In genomic region chr1:53540604-53541262, GRCh38 we compare ENCODE assay signal across 21 cellular contexts.
DNase-seq lines count a peak whose midpoint lies in the region; ATAC-seq and TF ChIP-seq lines count a peak whose summit lies in the region.
"Had no signal": no experiment of that assay in that cellular context is flagged by ENCODE, and none has a peak within 500 bp of the region (broad histone marks: within the 10 kb centered on the region; RNA-seq: fewer than 3 reads in every experiment).

No MANE protein-coding gene starts in this region.

- no peak overlapping the region for H3K4me2 ChIP-seq in neuronal stem cell (ENCODE audit: insufficient read depth, low read length, poor library complexity, severe bottlenecking)
- H3K4me2 ChIP-seq: KMS-11 had no signal

- no peak overlapping the region for H3K4ac ChIP-seq in neuronal stem cell (ENCODE audit: low read length)

- H3K18ac ChIP-seq in neuronal stem cell (ENCODE audit: low read length): peak overlapping the region; percentile 15

- H3K27me3 Mint-ChIP-seq in MCF 10A (ENCODE audit: insufficient read depth, unreplicated experiment) (no peaks in the 10 kb centered on the region), glutamatergic neuron (ENCODE audit: unreplicated experiment) (peaks cover 15% of the 10 kb centered on the region)

- no peak overlapping the region for H4K8ac ChIP-seq in neuronal stem cell (ENCODE audit: low read depth, low read length)

- H2AFZ ChIP-seq in neuronal stem cell (ENCODE audit: low read length): no peak overlapping the region

- H3K27ac ChIP-seq in breast epithelium (no peak overlapping the region), neuronal stem cell (replicated peaks; ENCODE audit: low read length) (no peak overlapping the region), aorta (ENCODE audit: low read depth in 1 of 2, low read length in 2 of 2) (no peak overlapping the region), esophagus muscularis mucosa (replicated peaks in 1 of 4) (no peak overlapping the region)
- H3K27ac ChIP-seq: 22Rv1, KMS-11 had no signal

- ATAC-seq in aorta (ENCODE audit: low FRiP score): no peak
- no peak for ATAC-seq in activated naive CD4-positive, alpha-beta T cell treated with anti-CD3 and anti-CD28 coated beads, Interleukin-2, amount 50 U/mL, for 72 hours
- ATAC-seq: CD8-positive, alpha-beta T cell had no signal

- H3K9me3 Mint-ChIP-seq in MCF 10A (ENCODE audit: unreplicated experiment) (no peaks in the 10 kb centered on the region), glutamatergic neuron (ENCODE audit: unreplicated experiment) (peaks cover 11% of the 10 kb centered on the region)
- H3K9me3 Mint-ChIP-seq in activated naive CD4-positive, alpha-beta T cell treated with anti-CD3 and anti-CD28 coated beads, Interleukin-2, amount 50 U/mL, for 72 hours: no peaks in the 10 kb centered on the region
- H3K9me3 Mint-ChIP-seq: CD8-positive, alpha-beta T cell had no signal

- TF ChIP-seq POLR2A in breast epithelium (IDR thresholded peaks at IDR 0.05) (no peak), esophagus muscularis mucosa (IDR thresholded peaks at IDR 0.05; ENCODE audit: low read depth) (no peak)

- no peak overlapping the region for H3K23ac ChIP-seq in neuronal stem cell (ENCODE audit: low read depth, low read length, poor library complexity)

- intact Hi-C loops in MCF 10A (cut with micrococcal nuclease): no loop called here
- intact Hi-C loops in breast epithelium (cut with DNase I; ENCODE audit: low total_unique reads): no loop called here
- intact Hi-C loops in aorta (cut with DNase I): no loop called here
- intact Hi-C loops in esophagus muscularis mucosa (cut with DNase I): no loop called here

- H3K4me1 Mint-ChIP-seq in MCF 10A (ENCODE audit: insufficient read depth, unreplicated experiment): peaks cover 21% of the 10 kb centered on the region
- H3K4me1 Mint-ChIP-seq in glutamatergic neuron (ENCODE audit: low read depth, unreplicated experiment): peaks cover 21% of the 10 kb centered on the region

- H2BK15ac ChIP-seq in neuronal stem cell (ENCODE audit: low read length): peak overlapping the region; percentile 62

- WGBS in neuronal stem cell (ENCODE audit: extremely low coverage in 2 of 2, insufficient read length in 2 of 2, insufficient replicate concordance in 1 of 2), 2 donors: no CpG with 5 or more reads among the region's 14 CpGs
- WGBS in aorta, 2 donors: 97% methylated on average over 14 of the region's 14 CpGs
- 94% methylated on average over 11 of the region's 14 CpGs for WGBS in esophagus muscularis mucosa

- no peak overlapping the region for H2BK12ac ChIP-seq in neuronal stem cell (ENCODE audit: low read length)

- no peak overlapping the region for H2BK5ac ChIP-seq in neuronal stem cell (ENCODE audit: low read length)

- peak overlapping the region; percentile 51 for H2AK5ac ChIP-seq in neuronal stem cell (ENCODE audit: low read depth, low read length)

- CTCF ChIA-PET in MCF 10A (lab: Yijun Ruan, JAX): no interaction called here

- no peaks in the 10 kb centered on the region for H3K79me1 ChIP-seq in neuronal stem cell (ENCODE audit: low read depth, low read length)

- BruUV-seq in MCF 10A (replicated peaks; lab: Mats Ljungman, UMichigan): no TSS peak

- H3K4me1 ChIP-seq in breast epithelium (no peaks in the 10 kb centered on the region), neuronal stem cell (ENCODE audit: control insufficient read depth in 2 of 2, insufficient read depth in 1 of 2, low read depth in 1 of 2, low read length in 2 of 2) (peaks cover 0 to 4% of the 10 kb centered on the region in 2 donors), aorta (ENCODE audit: control insufficient read depth in 1 of 2, insufficient read depth in 2 of 2, low read length in 2 of 2) (no peaks in the 10 kb centered on the region), esophagus muscularis mucosa (peaks cover 0 to 13% (median 0%) of the 10 kb centered on the region in 4 donors)

- no peak for TF ChIP-seq CTCF in MCF 10A (IDR thresholded peaks at IDR 0.05; ENCODE audit: unreplicated experiment)
- no peak for TF ChIP-seq CTCF in breast epithelium (IDR thresholded peaks at IDR 0.05)
- no peak for TF ChIP-seq CTCF in glutamatergic neuron (IDR thresholded peaks at IDR 0.05; ENCODE audit: partially characterized antibody, unreplicated experiment)
- TF ChIP-seq CTCF in esophagus muscularis mucosa (IDR thresholded peaks at IDR 0.05): no peak

- H4K91ac ChIP-seq in neuronal stem cell (ENCODE audit: low read depth, low read length, poor library complexity): no peak overlapping the region

- TF ChIP-seq EP300 in esophagus muscularis mucosa (IDR thresholded peaks at IDR 0.05): no peak

- peak overlapping the region; percentile 20 for H3K27ac Mint-ChIP-seq in MCF 10A (ENCODE audit: low read depth, unreplicated experiment)
- H3K27ac Mint-ChIP-seq in glutamatergic neuron (ENCODE audit: unreplicated experiment): no peak overlapping the region
- H3K27ac Mint-ChIP-seq in activated naive CD4-positive, alpha-beta T cell treated with anti-CD3 and anti-CD28 coated beads, Interleukin-2, amount 50 U/mL, for 72 hours: no peak overlapping the region
- H3K27ac Mint-ChIP-seq: CD8-positive, alpha-beta T cell had no signal

- no peak overlapping the region for H3K14ac ChIP-seq in neuronal stem cell (ENCODE audit: low read length)

- H3K4me3 ChIP-seq in breast epithelium (no peak overlapping the region), neuronal stem cell (ENCODE audit: low read length in 2 of 2) (no peak overlapping the region), aorta (ENCODE audit: low read length in 2 of 2) (no peak overlapping the region), esophagus muscularis mucosa (no peak overlapping the region)

- no peak overlapping the region for H3K9ac ChIP-seq in neuronal stem cell (ENCODE audit: low read depth, low read length, poor library complexity)
- H3K9ac ChIP-seq: KMS-11 had no signal

- no peak for DNase-seq in MCF 10A (ENCODE audit: unreplicated experiment)
- DNase-seq in breast epithelium (ENCODE audit: low spot score in 2 of 2): no peak
- peak; percentile 2 for DNase-seq in glutamatergic neuron
- no peak for DNase-seq in neuronal stem cell (ENCODE audit: low spot score)
- DNase-seq in aorta: peak; percentile 32 to 57
- no peak for DNase-seq in activated naive CD4-positive, alpha-beta T cell treated with anti-CD3 and anti-CD28 coated beads, Interleukin-2, amount 50 U/mL, for 72 hours (ENCODE audit: low spot score in 2 of 2)
- DNase-seq in hippocampal formation (lab: John Stamatoyannopoulos, UW): no peak
- no peak for DNase-seq in esophagus muscularis mucosa (ENCODE audit: extremely low spot score)
- DNase-seq: AML-193, C1 segment of cervical spinal cord, DND-41, GOT3, HCEC 1CT, NCI-H1105 treated with DMSO at 0.1 percent for 48 hours, NCI-H2029 treated with DMSO at 0.1 percent for 48 hours, NCI-H226, NCI-H510A treated with DMSO at 0.1 percent for 48 hours, NCI-H748 treated with DMSO at 0.1 percent for 48 hours had no signal

- POLR2A ChIA-PET in MCF 10A (lab: Yijun Ruan, JAX): no interaction called here

- H3K4me3 Mint-ChIP-seq in MCF 10A (ENCODE audit: unreplicated experiment) (no peak overlapping the region), glutamatergic neuron (ENCODE audit: unreplicated experiment) (no peak overlapping the region)
- H3K4me3 Mint-ChIP-seq: CD8-positive, alpha-beta T cell had no signal

- H3K27me3 ChIP-seq in breast epithelium: no peaks in the 10 kb centered on the region
- H3K27me3 ChIP-seq in neuronal stem cell (ENCODE audit: control insufficient read depth in 3 of 3, insufficient read depth in 3 of 3, low read depth in 1 of 3, low read length in 3 of 3): peaks cover 0 to 28% (median 0%) of the 10 kb centered on the region in 3 experiments
- no peaks in the 10 kb centered on the region for H3K27me3 ChIP-seq in aorta (ENCODE audit: control insufficient read depth in 1 of 2, insufficient read depth in 2 of 2, low read length in 1 of 2)
- peaks cover 0 to 4% (median 0%) of the 10 kb centered on the region in 4 donors for H3K27me3 ChIP-seq in esophagus muscularis mucosa

- no peak overlapping the region for H2BK120ac ChIP-seq in neuronal stem cell (ENCODE audit: low read depth, low read length)

- H3K9me3 ChIP-seq in breast epithelium (no peaks in the 10 kb centered on the region), neuronal stem cell (replicated peaks in 1 of 2; ENCODE audit: control insufficient read depth in 2 of 2, insufficient read depth in 1 of 2, low read depth in 1 of 2, low read length in 2 of 2) (no peaks in the 10 kb centered on the region), aorta (ENCODE audit: control insufficient read depth, low read length) (no peaks in the 10 kb centered on the region), esophagus muscularis mucosa (no peaks in the 10 kb centered on the region)

- H3K36me3 Mint-ChIP-seq in MCF 10A (ENCODE audit: insufficient read depth, unreplicated experiment) (no peaks in the 10 kb centered on the region), glutamatergic neuron (ENCODE audit: unreplicated experiment) (no peaks in the 10 kb centered on the region)
- H3K36me3 Mint-ChIP-seq in activated naive CD4-positive, alpha-beta T cell treated with anti-CD3 and anti-CD28 coated beads, Interleukin-2, amount 50 U/mL, for 72 hours: no peaks in the 10 kb centered on the region
- H3K36me3 Mint-ChIP-seq: CD8-positive, alpha-beta T cell had no signal

- H3K36me3 ChIP-seq in breast epithelium: no peaks in the 10 kb centered on the region
- no peaks in the 10 kb centered on the region for H3K36me3 ChIP-seq in neuronal stem cell (replicated peaks in 1 of 2; ENCODE audit: control insufficient read depth in 2 of 2, insufficient read depth in 2 of 2, low read length in 2 of 2)
- H3K36me3 ChIP-seq in aorta (ENCODE audit: control insufficient read depth in 1 of 2, insufficient read depth in 2 of 2, low read length in 1 of 2): no peaks in the 10 kb centered on the region
- H3K36me3 ChIP-seq in esophagus muscularis mucosa: no peaks in the 10 kb centered on the region

Comparison
In these comparisons a context has a peak if more than half of its experiments do, and no peak if none do; other contexts are left out.
1. DNase-seq: peak in glutamatergic neuron (single experiment) and aorta (2 of 2); none in MCF 10A (single experiment), breast epithelium (0 of 2), neuronal stem cell (single experiment), activated naive CD4-positive, alpha-beta T cell treated with anti-CD3 and anti-CD28 coated beads, Interleukin-2, amount 50 U/mL, for 72 hours (0 of 2), hippocampal formation (0 of 2) and esophagus muscularis mucosa (single experiment).